12 cellular contexts compared by ENCODE assay signal in the genomic region with DNA sequence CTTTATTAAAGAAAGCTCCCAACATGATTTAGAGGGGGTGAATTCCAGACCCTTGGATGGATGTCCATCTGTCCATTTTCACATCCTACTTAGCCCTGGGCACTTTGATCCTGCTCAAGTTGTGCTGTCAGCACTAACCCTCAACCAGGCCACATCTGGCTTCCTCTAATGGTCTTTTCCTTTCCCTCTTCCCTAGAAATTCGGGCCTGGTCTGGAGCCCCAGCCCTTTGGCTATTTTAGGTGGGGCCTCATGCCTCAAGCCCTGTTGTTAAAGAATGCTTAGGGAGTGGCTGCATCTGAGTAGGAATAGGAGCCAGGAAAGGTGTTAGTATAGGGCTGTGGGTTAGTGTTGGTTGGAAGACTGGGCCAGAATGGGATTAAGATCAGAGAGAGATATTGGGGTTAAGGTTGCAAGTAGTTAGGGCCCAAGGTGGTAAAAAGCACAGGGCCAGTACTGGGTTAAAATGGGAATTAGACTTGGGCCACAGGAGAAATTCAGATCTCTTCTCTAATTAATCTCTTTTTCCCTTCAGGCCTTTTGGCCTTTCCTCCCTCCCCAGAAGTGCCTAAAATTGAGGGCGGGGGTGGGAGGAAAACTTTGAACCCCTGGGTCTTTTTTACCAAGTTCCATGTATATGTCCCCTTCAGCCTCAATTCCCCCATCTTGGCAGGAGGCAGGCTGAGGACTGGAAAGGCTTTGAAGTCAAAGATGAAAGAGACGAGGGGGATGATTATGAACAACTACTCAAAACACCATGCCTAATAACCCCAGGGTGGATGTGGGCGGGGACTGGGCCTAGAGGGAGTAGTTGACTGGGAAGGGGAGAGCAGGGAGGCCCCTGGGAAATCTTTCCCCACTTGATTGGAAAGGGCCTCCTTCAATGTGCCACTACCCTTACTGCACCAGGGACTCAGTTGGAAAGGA. TPM values are rescaled to one million over a fixed set of nuclear protein-coding genes. Genes with fewer than 3 reads are reported as not detected.
DNase-seq lines count a peak whose midpoint lies in the region; ATAC-seq and TF ChIP-seq lines count a peak whose summit lies in the region.
"Had no signal": no experiment of that assay in that cellular context is flagged by ENCODE, and none has a peak within 500 bp of the region (broad histone marks: within the 10 kb centered on the region; RNA-seq: fewer than 3 reads in every experiment).

No MANE protein-coding gene starts in this region.

- POLR2A ChIA-PET in SK-N-SH (lab: Yijun Ruan, JAX): interaction anchor here (0.9 kb wide), 1 partner anchor 9 kb away, joined by 3 read pairs; no protein-coding TSS in a partner anchor

- H3K36me3 Mint-ChIP-seq in stimulated activated effector memory CD8-positive, alpha-beta T cell treated with anti-CD3 and anti-CD28 coated beads, Interleukin-12 subunit alpha, Interleukin-12 subunit beta, amount 100 ng/mL, for 72 hours: peaks cover 26% of the 10 kb centered on the region

- H2AFZ ChIP-seq in SK-N-SH (ENCODE audit: low read depth): no peak overlapping the region

- no peaks in the 10 kb centered on the region for H3K9me3 ChIP-seq in SK-N-SH
- no peaks in the 10 kb centered on the region for H3K9me3 ChIP-seq in HAP-1
- H3K9me3 ChIP-seq: uterus had no signal

- H3K4me1 Mint-ChIP-seq in stimulated activated effector memory CD8-positive, alpha-beta T cell treated with anti-CD3 and anti-CD28 coated beads, Interleukin-12 subunit alpha, Interleukin-12 subunit beta, amount 100 ng/mL, for 72 hours: peaks cover 40% of the 10 kb centered on the region

- H4K20me1 ChIP-seq in SK-N-SH (ENCODE audit: insufficient read depth): no peaks in the 10 kb centered on the region

- peak overlapping the region in 1 of 2 experiments; percentile 36; a peak in 1 of 4 replicates for H3K27ac ChIP-seq in SK-N-SH (ENCODE audit: low read depth in 2 of 2, low read length in 1 of 2)
- H3K27ac ChIP-seq: uterus had no signal

- no peaks in the 10 kb centered on the region for H3K27me3 ChIP-seq in SK-N-SH (ENCODE audit: insufficient read depth)
- no peaks in the 10 kb centered on the region for H3K27me3 ChIP-seq in HAP-1 (ENCODE audit: low read depth)
- H3K27me3 ChIP-seq: dorsolateral prefrontal cortex, uterus had no signal

- no peak for TF ChIP-seq EP300 in SK-N-SH (IDR thresholded peaks at IDR 0.05; ENCODE audit: borderline replicate concordance in 1 of 2, low read depth in 1 of 2, low read length in 1 of 2)

- H3K36me3 ChIP-seq in SK-N-SH (replicated peaks in 1 of 2; ENCODE audit: control insufficient read depth in 1 of 2, insufficient read depth in 2 of 2, low read length in 1 of 2): no peaks in the 10 kb centered on the region
- no peaks in the 10 kb centered on the region for H3K36me3 ChIP-seq in HAP-1 (replicated peaks)
- H3K36me3 ChIP-seq: uterus had no signal

- TF ChIP-seq RAD21 in SK-N-SH (IDR thresholded peaks at IDR 0.05; ENCODE audit: low read length): no peak

- no peak overlapping the region for H3K4me3 Mint-ChIP-seq in stimulated activated effector memory CD8-positive, alpha-beta T cell treated with anti-CD3 and anti-CD28 coated beads, Interleukin-12 subunit alpha, Interleukin-12 subunit beta, amount 100 ng/mL, for 72 hours

- no peak for TF ChIP-seq CTCF in SK-N-SH (IDR thresholded peaks at IDR 0.05)

- ATAC-seq in SK-N-SH treated with all-trans-retinoic acid at 6 μM for 48 hours (no peak), HG02981 (IDR thresholded peaks at IDR 0.05; ENCODE audit: unreplicated experiment) (no peak)
- no peak for ATAC-seq in stimulated activated effector memory CD8-positive, alpha-beta T cell treated with anti-CD3 and anti-CD28 coated beads, Interleukin-12 subunit alpha, Interleukin-12 subunit beta, amount 100 ng/mL, for 72 hours

- H3K79me2 ChIP-seq in SK-N-SH (ENCODE audit: insufficient read depth): no peaks in the 10 kb centered on the region

- in situ Hi-C loops in HAP-1 (cut with MboI; ENCODE audit: low sequenced_read_pairs): no loop called here

- no peak overlapping the region for H3K9ac ChIP-seq in SK-N-SH

- H3K4me2 ChIP-seq in SK-N-SH: no peak overlapping the region

- no peaks in the 10 kb centered on the region for H3K9me2 ChIP-seq in SK-N-SH

- H3K4me1 ChIP-seq in SK-N-SH (ENCODE audit: control insufficient read depth in 1 of 2, insufficient read depth in 2 of 2, low read depth in 1 of 2, low read length in 1 of 2) (peaks cover 0 to 47% of the 10 kb centered on the region in 2 experiments; a peak in 1 of 4 replicates), HAP-1 (peaks cover 4% of the 10 kb centered on the region; the same call in 1 of the 2 replicates)
- H3K4me1 ChIP-seq: uterus had no signal

- DNase-seq in SK-N-SH: peak; percentile 60
- peak; percentile 88 for DNase-seq in SW480 (ENCODE audit: low spot score)
- DNase-seq in islet precursor cell: peak; percentile 92
- no peak for DNase-seq in stimulated activated effector memory CD8-positive, alpha-beta T cell treated with anti-CD3 and anti-CD28 coated beads, Interleukin-12 subunit alpha, Interleukin-12 subunit beta, amount 100 ng/mL, for 72 hours (ENCODE audit: low spot score in 2 of 2)
- no peak for DNase-seq in HAP-1 (ENCODE audit: low spot score in 2 of 2)
- DNase-seq in KG1 (lab: John Stamatoyannopoulos, UW): no peak
- DNase-seq: dorsolateral prefrontal cortex, EL, uterus had no signal

- no peak overlapping the region for H3K4me3 ChIP-seq in SK-N-SH (ENCODE audit: low read depth in 2 of 2, low read length in 1 of 2)
- no peak overlapping the region for H3K4me3 ChIP-seq in HAP-1
- H3K4me3 ChIP-seq: uterus had no signal

- CTCF ChIA-PET in SK-N-SH (lab: Yijun Ruan, JAX): interaction anchor here (0.8 to 11.1 kb wide), 12 partner anchors 9 to 356 kb away, joined by 3 to 118 read pairs (median 8); a partner anchor contains a TSS

- H3K9me3 Mint-ChIP-seq in stimulated activated effector memory CD8-positive, alpha-beta T cell treated with anti-CD3 and anti-CD28 coated beads, Interleukin-12 subunit alpha, Interleukin-12 subunit beta, amount 100 ng/mL, for 72 hours: no peaks in the 10 kb centered on the region

- peaks cover 6% of the 10 kb centered on the region for H3F3A ChIP-seq in SK-N-SH (replicated peaks; ENCODE audit: insufficient read depth)

- WGBS in SK-N-SH (ENCODE audit: low lambda C conversion rate): 73% methylated on average over 4 of the region's 4 CpGs

- H3K27ac Mint-ChIP-seq in stimulated activated effector memory CD8-positive, alpha-beta T cell treated with anti-CD3 and anti-CD28 coated beads, Interleukin-12 subunit alpha, Interleukin-12 subunit beta, amount 100 ng/mL, for 72 hours: peak overlapping the region; percentile 79

TF ChIP-seq in SK-N-SH, 30 proteins besides CTCF, POLR2A, EP300 and RAD21:
- TF ChIP-seq SIN3A (IDR thresholded peaks at IDR 0.05; ENCODE audit: borderline replicate concordance, low read depth, low read length) (no peak), RCOR1 (IDR thresholded peaks at IDR 0.05; ENCODE audit: low read length) (peak; percentile 32; the same call in 1 of the 2 replicates)

TF ChIP-seq in SK-N-SH treated with all-trans-retinoic acid at 6 μM for 48 hours, 23 proteins besides CTCF, POLR2A, EP300 and RAD21:
- TF ChIP-seq BACH2 (CRISPR knock-in tag; IDR thresholded peaks at IDR 0.05; ENCODE audit: borderline replicate concordance) (no peak), ARNTL (CRISPR knock-in tag; IDR thresholded peaks at IDR 0.05; ENCODE audit: borderline replicate concordance, low read depth) (no peak), CSDC2 (CRISPR knock-in tag; IDR thresholded peaks at IDR 0.05) (no peak), SNAI2 (CRISPR knock-in tag; IDR thresholded peaks at IDR 0.05) (no peak), ESRRG (CRISPR knock-in tag; IDR thresholded peaks at IDR 0.05) (no peak), OSR1 (CRISPR knock-in tag; IDR thresholded peaks at IDR 0.05) (no peak), RARB (CRISPR knock-in tag; IDR thresholded peaks at IDR 0.05) (no peak), GLIS3 (CRISPR knock-in tag; IDR thresholded peaks at IDR 0.05) (no peak), ZNF70 (CRISPR knock-in tag; IDR thresholded peaks at IDR 0.05) (no peak), TCF4 (CRISPR knock-in tag; IDR thresholded peaks at IDR 0.05; ENCODE audit: borderline replicate concordance) (no peak), ZC3H10 (CRISPR knock-in tag; IDR thresholded peaks at IDR 0.05) (no peak), ZNF565 (CRISPR knock-in tag; conservative IDR thresholded peaks at IDR 0.05; ENCODE audit: low read depth) (no peak), ZFP30 (CRISPR knock-in tag; IDR thresholded peaks at IDR 0.05) (no peak)
- TF ChIP-seq, protein P1, sequence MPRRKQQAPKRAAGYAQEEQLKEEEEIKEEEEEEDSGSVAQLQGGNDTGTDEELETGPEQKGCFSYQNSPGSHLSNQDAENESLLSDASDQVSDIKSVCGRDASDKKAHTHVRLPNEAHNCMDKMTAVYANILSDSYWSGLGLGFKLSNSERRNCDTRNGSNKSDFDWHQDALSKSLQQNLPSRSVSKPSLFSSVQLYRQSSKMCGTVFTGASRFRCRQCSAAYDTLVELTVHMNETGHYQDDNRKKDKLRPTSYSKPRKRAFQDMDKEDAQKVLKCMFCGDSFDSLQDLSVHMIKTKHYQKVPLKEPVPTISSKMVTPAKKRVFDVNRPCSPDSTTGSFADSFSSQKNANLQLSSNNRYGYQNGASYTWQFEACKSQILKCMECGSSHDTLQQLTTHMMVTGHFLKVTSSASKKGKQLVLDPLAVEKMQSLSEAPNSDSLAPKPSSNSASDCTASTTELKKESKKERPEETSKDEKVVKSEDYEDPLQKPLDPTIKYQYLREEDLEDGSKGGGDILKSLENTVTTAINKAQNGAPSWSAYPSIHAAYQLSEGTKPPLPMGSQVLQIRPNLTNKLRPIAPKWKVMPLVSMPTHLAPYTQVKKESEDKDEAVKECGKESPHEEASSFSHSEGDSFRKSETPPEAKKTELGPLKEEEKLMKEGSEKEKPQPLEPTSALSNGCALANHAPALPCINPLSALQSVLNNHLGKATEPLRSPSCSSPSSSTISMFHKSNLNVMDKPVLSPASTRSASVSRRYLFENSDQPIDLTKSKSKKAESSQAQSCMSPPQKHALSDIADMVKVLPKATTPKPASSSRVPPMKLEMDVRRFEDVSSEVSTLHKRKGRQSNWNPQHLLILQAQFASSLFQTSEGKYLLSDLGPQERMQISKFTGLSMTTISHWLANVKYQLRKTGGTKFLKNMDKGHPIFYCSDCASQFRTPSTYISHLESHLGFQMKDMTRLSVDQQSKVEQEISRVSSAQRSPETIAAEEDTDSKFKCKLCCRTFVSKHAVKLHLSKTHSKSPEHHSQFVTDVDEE (CRISPR knock-in tag; IDR thresholded peaks at IDR 0.05): no peak
TF ChIP-seq in SK-N-SH treated with all-trans-retinoic acid at 6 μM for 48 hours: peak in this region for 0.

RNA-seq across cellular contexts. Expression of a gene that starts 3.9 kb away (rescaled TPM):
- polyA plus RNA-seq in SK-N-SH (2012; rRNA removed): 1.5 and 2.6 TPM in 2 replicates
- polyA plus RNA-seq in SK-N-SH (2012; cell fraction: cytosol; rRNA removed): 1.4 and 3.0 TPM in 2 replicates
- 2.3 and 3.7 TPM in 2 replicates for polyA plus RNA-seq in SK-N-SH (2012; cell fraction: nucleus; rRNA removed)

RNA-seq across cellular contexts. Expression of a gene that starts 24.2 kb away (rescaled TPM):
- 0.03 TPM in 1 of 2 replicates, not detected in the other for polyA plus RNA-seq in SK-N-SH (2012; rRNA removed)
- not detected in 2 replicates for polyA plus RNA-seq in SK-N-SH (2012; cell fraction: cytosol; rRNA removed)
- polyA plus RNA-seq in SK-N-SH (2012; cell fraction: nucleus; rRNA removed): 0.18 and 0.23 TPM in 2 replicates
- polyA plus RNA-seq: AG04450 had no signal

RNA-seq across cellular contexts. Expression of a gene that starts 30.6 kb away (rescaled TPM):
- 35.0 and 52.5 TPM in 2 replicates for polyA plus RNA-seq in SK-N-SH (2012; rRNA removed)
- polyA plus RNA-seq in SK-N-SH (2012; cell fraction: cytosol; rRNA removed): 19.5 and 32.7 TPM in 2 replicates
- 66.0 and 73.4 TPM in 2 replicates for polyA plus RNA-seq in SK-N-SH (2012; cell fraction: nucleus; rRNA removed)

Comparison
In these comparisons a context has a peak if more than half of its experiments do, and no peak if none do; other contexts are left out.
1. DNase-seq: peak in SK-N-SH (single experiment), SW480 (single experiment) and islet precursor cell (single experiment); none in stimulated activated effector memory CD8-positive, alpha-beta T cell treated with anti-CD3 and anti-CD28 coated beads, Interleukin-12 subunit alpha, Interleukin-12 subunit beta, amount 100 ng/mL, for 72 hours (0 of 2), HAP-1 (0 of 2) and KG1 (single experiment).